In the genomic region with DNA sequence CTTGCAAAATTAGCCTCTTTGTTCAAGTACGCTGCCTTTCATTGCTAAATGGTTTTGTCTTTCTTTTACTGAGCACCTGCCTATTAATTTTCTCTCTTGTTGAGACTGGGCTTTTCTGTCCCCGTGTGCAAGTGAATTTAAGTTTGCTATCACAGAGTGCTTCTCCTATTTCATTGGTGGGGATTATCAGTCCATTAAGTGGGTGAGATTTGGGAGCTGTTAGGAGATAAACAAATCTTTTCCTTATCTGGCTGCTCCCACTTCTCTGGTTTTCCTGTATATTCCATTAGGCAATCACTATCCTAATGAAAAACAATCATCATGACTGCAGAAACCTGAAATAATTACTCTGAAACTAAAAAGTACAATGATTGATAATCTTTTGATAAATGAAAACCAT, we compare ENCODE assay signal across 1 cellular context.
TF ChIP-seq lines count a peak whose summit lies in the region.

No MANE protein-coding gene starts in this region.

TF ChIP-seq in SK-N-SH treated with all-trans-retinoic acid at 6 μM for 48 hours, 23 proteins besides CTCF, POLR2A, EP300 and RAD21 (continued from another document):
- no peak for TF ChIP-seq CREB5 (CRISPR knock-in tag; IDR thresholded peaks at IDR 0.05; ENCODE audit: low read depth)
- TF ChIP-seq ARNTL (CRISPR knock-in tag; IDR thresholded peaks at IDR 0.05; ENCODE audit: borderline replicate concordance, low read depth) = no peak
- TF ChIP-seq ESRRG (CRISPR knock-in tag; IDR thresholded peaks at IDR 0.05) = no peak
- no peak for TF ChIP-seq ZNF8 (CRISPR knock-in tag; IDR thresholded peaks at IDR 0.05)
- no peak for TF ChIP-seq TCF4 (CRISPR knock-in tag; IDR thresholded peaks at IDR 0.05; ENCODE audit: borderline replicate concordance)
- TF ChIP-seq ZC3H10 (CRISPR knock-in tag; IDR thresholded peaks at IDR 0.05) = no peak
- no peak for TF ChIP-seq CSDC2 (CRISPR knock-in tag; IDR thresholded peaks at IDR 0.05)
- TF ChIP-seq GLIS3 (CRISPR knock-in tag; IDR thresholded peaks at IDR 0.05) = no peak
- TF ChIP-seq ZFP3 (CRISPR knock-in tag; IDR thresholded peaks at IDR 0.05) = no peak
- no peak for TF ChIP-seq SNAI2 (CRISPR knock-in tag; IDR thresholded peaks at IDR 0.05)
- no peak; the same call in 1 of the 2 replicates for TF ChIP-seq TSHZ2 (CRISPR knock-in tag; IDR thresholded peaks at IDR 0.05)
- no peak for TF ChIP-seq CSRNP3 (CRISPR knock-in tag; IDR thresholded peaks at IDR 0.05)
